Comparison of ENCODE assay signal across 26 cellular contexts in genomic region chr4:170030121-170030520, GRCh38. TPM values are rescaled to one million over a fixed set of nuclear protein-coding genes. Genes with fewer than 3 reads are reported as not detected.
"Had no signal": no experiment of that assay in that cellular context is flagged by ENCODE, and none has a peak within 500 bp of the region (broad histone marks: within the 10 kb centered on the region; RNA-seq: fewer than 3 reads in every experiment).

No MANE protein-coding gene starts in this region.

- H3K27ac Mint-ChIP-seq: activated CD4-positive, alpha-beta T cell treated with anti-CD3 and anti-CD28 coated beads, Interleukin-2, amount 10 ng/mL, durations not matched to agents 7 days and 5 days; activated CD8-positive, alpha-beta T cell treated with anti-CD3 and anti-CD28 coated beads, Interleukin-2, amount 10 ng/mL, durations not matched to agents 7 days and 5 days; activated naive CD4-positive, alpha-beta T cell treated with anti-CD3 and anti-CD28 coated beads, Interleukin-2, amount 50 U/mL, for 72 hours; activated T-helper 1 cell treated with anti-CD3 and anti-CD28 coated beads, Interleukin-12 subunit alpha, Interleukin-12 subunit beta, Interleukin-2, Interleukin-4 antibody, amounts not matched to agents 30 ng/mL and 10 ng/mL and 1 ng/mL, durations not matched to agents 14 hours and 24 hours and 36 hours; stimulated activated naive B cell treated with anti-CD40 and anti-IgM and Interleukin-4, amounts not matched to agents 10 μg/mL and 1 μg/mL and 100 μg/mL, for 72 hours had no signal

- H3K36me3 ChIP-seq: brain microvascular endothelial cell, esophagus muscularis mucosa, gastrocnemius medialis, left lung, sigmoid colon, transverse colon had no signal

- H3K4me3 Mint-ChIP-seq: activated CD4-positive, alpha-beta T cell treated with anti-CD3 and anti-CD28 coated beads, Interleukin-2, amount 10 ng/mL, durations not matched to agents 7 days and 5 days; activated CD8-positive, alpha-beta T cell treated with anti-CD3 and anti-CD28 coated beads, Interleukin-2, amount 10 ng/mL, durations not matched to agents 7 days and 5 days; activated T-helper 1 cell treated with anti-CD3 and anti-CD28 coated beads, Interleukin-12 subunit alpha, Interleukin-12 subunit beta, Interleukin-2, Interleukin-4 antibody, amounts not matched to agents 30 ng/mL and 10 ng/mL and 1 ng/mL, durations not matched to agents 14 hours and 24 hours and 36 hours; central memory CD8-positive, alpha-beta T cell; stimulated activated naive B cell treated with anti-CD40 and anti-IgM and Interleukin-4, amounts not matched to agents 10 μg/mL and 1 μg/mL and 100 μg/mL, for 72 hours had no signal

- H3K4me3 ChIP-seq: esophagus muscularis mucosa, gastrocnemius medialis, left lung, lung, sigmoid colon, transverse colon had no signal

- H3K9me3 ChIP-seq: esophagus muscularis mucosa, gastrocnemius medialis, left lung, sigmoid colon, transverse colon had no signal

- ATAC-seq: activated CD4-positive, CD25-positive, alpha-beta regulatory T cell treated with anti-CD3 and anti-CD28 coated beads, Interleukin-2, amount 50 U/mL, for 24 hours; activated CD8-positive, alpha-beta T cell treated with anti-CD3 and anti-CD28 coated beads, Interleukin-2, amount 10 ng/mL, durations not matched to agents 7 days and 5 days; activated naive CD4-positive, alpha-beta T cell treated with anti-CD3 and anti-CD28 coated beads, Interleukin-2, amount 50 U/mL, for 72 hours; gastrocnemius medialis; left lung; naive thymus-derived CD4-positive, alpha-beta T cell; stimulated activated naive B cell treated with anti-CD40 and anti-IgM and Interleukin-4, amounts not matched to agents 10 μg/mL and 1 μg/mL and 100 μg/mL, for 72 hours had no signal

- H3K9me3 Mint-ChIP-seq: activated CD4-positive, alpha-beta T cell treated with anti-CD3 and anti-CD28 coated beads, Interleukin-2, amount 10 ng/mL, durations not matched to agents 7 days and 5 days; activated naive CD4-positive, alpha-beta T cell treated with anti-CD3 and anti-CD28 coated beads, Interleukin-2, amount 50 U/mL, for 72 hours; central memory CD8-positive, alpha-beta T cell; neural crest cell had no signal

- H3K27me3 ChIP-seq: brain microvascular endothelial cell, gastrocnemius medialis, sigmoid colon had no signal

- DNase-seq: activated CD4-positive, alpha-beta T cell treated with anti-CD3 and anti-CD28 coated beads, Interleukin-2, amount 10 ng/mL, durations not matched to agents 7 days and 5 days; activated CD8-positive, alpha-beta T cell treated with anti-CD3 and anti-CD28 coated beads, Interleukin-2, amount 10 ng/mL, durations not matched to agents 7 days and 5 days; activated gamma-delta T cell treated with Interleukin-2 at 50 U/mL for 16 hours; aorta; brain microvascular endothelial cell; effector memory CD4-positive, alpha-beta T cell; gastrocnemius medialis; head of caudate nucleus; hypothalamus; left lung; naive thymus-derived CD4-positive, alpha-beta T cell; occipital lobe; posterior cingulate gyrus; sigmoid colon; stimulated activated CD4-positive, alpha-beta T cell treated with anti-CD3 and anti-CD28 coated beads, Interleukin-2, amount 100 ng/mL, for 48 hours; stimulated activated CD8-positive, alpha-beta memory T cell treated with anti-CD3 and anti-CD28 coated beads, Interleukin-4, amount 100 ng/mL, for 48 hours; stimulated activated naive B cell treated with anti-CD40 and anti-IgM and Interleukin-4, amounts not matched to agents 10 μg/mL and 1 μg/mL and 100 μg/mL, for 72 hours; transverse colon had no signal

RNA-seq across cellular contexts. Expression of gene AADAT, which starts 59.6 kb away (rescaled TPM):
- total RNA-seq: activated CD4-positive, alpha-beta T cell treated with anti-CD3 and anti-CD28 coated beads, Interleukin-2, amount 10 ng/mL, durations not matched to agents 7 days and 5 days; activated CD8-positive, alpha-beta T cell treated with anti-CD3 and anti-CD28 coated beads, Interleukin-2, amount 10 ng/mL, durations not matched to agents 7 days and 5 days; activated naive CD4-positive, alpha-beta T cell treated with anti-CD3 and anti-CD28 coated beads, Interleukin-2, amount 50 U/mL, for 72 hours; activated T-helper 1 cell treated with anti-CD3 and anti-CD28 coated beads, Interleukin-12 subunit alpha, Interleukin-12 subunit beta, Interleukin-2, Interleukin-4 antibody, amounts not matched to agents 30 ng/mL and 10 ng/mL and 1 ng/mL, durations not matched to agents 14 hours and 24 hours and 36 hours; naive thymus-derived CD4-positive, alpha-beta T cell; T-helper 2 cell treated with Interferon-gamma antibody and Interleukin-4, amounts not matched to agents 100 ng/mL and 5 ng/mL, for 36 hours had no signal
- polyA plus RNA-seq: naive thymus-derived CD4-positive, alpha-beta T cell had no signal
